ENCODE assay signal across 15 cellular contexts in genomic region chr4:83510442-83510841, GRCh38. TPM values are rescaled to one million over a fixed set of nuclear protein-coding genes. Genes with fewer than 3 reads are reported as not detected.
DNase-seq lines count a peak whose midpoint lies in the region; ATAC-seq and TF ChIP-seq lines count a peak whose summit lies in the region.
"Had no signal": no experiment of that assay in that cellular context is flagged by ENCODE, and none has a peak within 500 bp of the region (broad histone marks: within the 10 kb centered on the region; RNA-seq: fewer than 3 reads in every experiment).

No MANE protein-coding gene starts in this region.

- no peaks in the 10 kb centered on the region for H4K20me1 ChIP-seq in GM23338 (replicated peaks; ENCODE audit: insufficient read depth)
- no peaks in the 10 kb centered on the region for H4K20me1 ChIP-seq in KMS-11 (ENCODE audit: insufficient read depth)
- H4K20me1 ChIP-seq in smooth muscle cell (ENCODE audit: low read depth) = no peaks in the 10 kb centered on the region
- H4K20me1 ChIP-seq: BLaER1 treated with 17β-estradiol and CSF1 and Interleukin-3, amounts not matched to agents 10 nM and 100 nM had no signal

- no peaks in the 10 kb centered on the region for H3K36me3 Mint-ChIP-seq in GM23338 (ENCODE audit: low read depth)
- no peaks in the 10 kb centered on the region for H3K36me3 Mint-ChIP-seq in neural crest cell (ENCODE audit: low read depth)
- H3K36me3 Mint-ChIP-seq: CD4-positive, CD25-positive, alpha-beta regulatory T cell had no signal

- TF ChIP-seq POLR2A in esophagus squamous epithelium (IDR thresholded peaks at IDR 0.05) = no peak

- no peaks in the 10 kb centered on the region for H3K79me2 ChIP-seq in GM23338 (replicated peaks; ENCODE audit: insufficient read depth)
- no peaks in the 10 kb centered on the region for H3K79me2 ChIP-seq in KMS-11 (ENCODE audit: insufficient read depth, low read depth)
- H3K79me2 ChIP-seq in smooth muscle cell (ENCODE audit: low read depth) = no peaks in the 10 kb centered on the region

- WGBS in smooth muscle cell (ENCODE audit: low lambda C conversion rate) = 83% methylated on average over 4 of the region's 4 CpGs
- 75 to 86% methylated on average over 3 to 4 of the region's 4 CpGs for whole genome bisulfite sequencing in esophagus squamous epithelium, 2 donors

- H3K4me3 ChIP-seq in GM12865 (ENCODE audit: low read depth, low read length) = no peak overlapping the region
- no peak overlapping the region for H3K4me3 ChIP-seq in GM23338
- H3K4me3 ChIP-seq in KMS-11 (IDR thresholded peaks at IDR 0.05; ENCODE audit: insufficient read depth, low read depth, low read length) = no peak overlapping the region
- no peak overlapping the region for H3K4me3 ChIP-seq in smooth muscle cell
- H3K4me3 ChIP-seq in esophagus squamous epithelium = no peak overlapping the region
- H3K4me3 ChIP-seq: BLaER1 treated with 17β-estradiol and CSF1 and Interleukin-3, amounts not matched to agents 10 nM and 100 nM had no signal

- H3K4me1 ChIP-seq in GM23338 (ENCODE audit: insufficient read depth) = no peaks in the 10 kb centered on the region
- H3K4me1 ChIP-seq in KMS-11 (ENCODE audit: low read depth, poor library complexity, severe bottlenecking) = no peaks in the 10 kb centered on the region
- H3K4me1 ChIP-seq in smooth muscle cell (ENCODE audit: low read depth) = no peaks in the 10 kb centered on the region
- no peaks in the 10 kb centered on the region for H3K4me1 ChIP-seq in esophagus squamous epithelium
- H3K4me1 ChIP-seq: BLaER1 treated with 17β-estradiol and CSF1 and Interleukin-3, amounts not matched to agents 10 nM and 100 nM had no signal

- no peaks in the 10 kb centered on the region for H3K27me3 ChIP-seq in GM23338 (ENCODE audit: insufficient read depth)
- H3K27me3 ChIP-seq in KMS-11 (ENCODE audit: insufficient read depth, low read depth) = no peaks in the 10 kb centered on the region
- H3K27me3 ChIP-seq in smooth muscle cell (ENCODE audit: low read depth) = no peaks in the 10 kb centered on the region
- H3K27me3 ChIP-seq in esophagus squamous epithelium = no peaks in the 10 kb centered on the region
- H3K27me3 ChIP-seq: BLaER1 treated with 17β-estradiol and CSF1 and Interleukin-3, amounts not matched to agents 10 nM and 100 nM had no signal

- H3K36me3 ChIP-seq in GM23338 (ENCODE audit: insufficient read depth) (no peaks in the 10 kb centered on the region), KMS-11 (ENCODE audit: insufficient read depth) (no peaks in the 10 kb centered on the region), smooth muscle cell (ENCODE audit: low read depth) (no peaks in the 10 kb centered on the region), esophagus squamous epithelium (no peaks in the 10 kb centered on the region)
- H3K36me3 ChIP-seq: BLaER1 treated with 17β-estradiol and CSF1 and Interleukin-3, amounts not matched to agents 10 nM and 100 nM had no signal

- H3K4me1 Mint-ChIP-seq in GM23338 = no peaks in the 10 kb centered on the region
- H3K4me1 Mint-ChIP-seq in neural crest cell = no peaks in the 10 kb centered on the region

- DNase-seq in GM12865 (ENCODE audit: low read depth) (peak; percentile 30), GM23338 (ENCODE audit: low spot score) (no peak), neural crest cell (ENCODE audit: low read depth, low spot score) (no peak), smooth muscle cell (lab: John Stamatoyannopoulos, UW; ENCODE audit: unreplicated experiment) (no peak), esophagus squamous epithelium (lab: John Stamatoyannopoulos, UW) (no peak), NCI-H2196 (lab: John Stamatoyannopoulos, UW; ENCODE audit: unreplicated experiment) (no peak)
- DNase-seq: ACHN; CD4-positive, CD25-positive, alpha-beta regulatory T cell; DMS53; GF-D8; HCEC 1CT; HFFc6 had no signal

- H3F3A ChIP-seq in GM23338 (replicated peaks; ENCODE audit: low read depth) (no peaks in the 10 kb centered on the region), smooth muscle cell (ENCODE audit: low read depth) (no peaks in the 10 kb centered on the region)

- no peak for ATAC-seq in GM23338
- ATAC-seq: HepG2 had no signal

- H3K4me3 Mint-ChIP-seq in GM23338 = no peak overlapping the region
- no peak overlapping the region for H3K4me3 Mint-ChIP-seq in neural crest cell
- H3K4me3 Mint-ChIP-seq: CD4-positive, CD25-positive, alpha-beta regulatory T cell; HFFc6 had no signal

- H3K27ac Mint-ChIP-seq in GM23338 (no peak overlapping the region), neural crest cell (ENCODE audit: unreplicated experiment) (peak overlapping the region; percentile 57)
- H3K27ac Mint-ChIP-seq: CD4-positive, CD25-positive, alpha-beta regulatory T cell; HFFc6 had no signal

- H3K4me2 ChIP-seq in GM23338 (no peak overlapping the region), KMS-11 (no peak overlapping the region), smooth muscle cell (no peak overlapping the region)
- H3K4me2 ChIP-seq: BLaER1 treated with 17β-estradiol and CSF1 and Interleukin-3, amounts not matched to agents 10 nM and 100 nM had no signal

- H2AFZ ChIP-seq in GM23338 (peak overlapping the region; percentile 57; the same call in 1 of the 2 replicates), KMS-11 (ENCODE audit: low read depth) (0 out of 2 replicates have a peak overlapping the region, but pooled peaks have one; percentile 24), smooth muscle cell (ENCODE audit: low read depth) (no peak overlapping the region)

- no peaks in the 10 kb centered on the region for H3K9me3 ChIP-seq in smooth muscle cell (replicated peaks; ENCODE audit: low read depth)
- H3K9me3 ChIP-seq in esophagus squamous epithelium = no peaks in the 10 kb centered on the region

- TF ChIP-seq CTCF in GM12865 (IDR thresholded peaks at IDR 0.05; ENCODE audit: insufficient read depth, low read depth, low read length, missing control alignments) = no peak
- no peak for TF ChIP-seq CTCF in GM23338 (conservative IDR thresholded peaks at IDR 0.05; ENCODE audit: low read depth in 2 of 2)
- TF ChIP-seq CTCF in KMS-11 (conservative IDR thresholded peaks at IDR 0.05; ENCODE audit: low read depth, low read length) = no peak
- no peak for TF ChIP-seq CTCF in neural crest cell (conservative IDR thresholded peaks at IDR 0.05)
- TF ChIP-seq CTCF in smooth muscle cell (IDR thresholded peaks at IDR 0.05; ENCODE audit: borderline replicate concordance, insufficient read depth, poor library complexity, severe bottlenecking) = no peak
- TF ChIP-seq CTCF in esophagus squamous epithelium (IDR thresholded peaks at IDR 0.05) = no peak

- no peak overlapping the region for H3K27ac ChIP-seq in GM23338 (ENCODE audit: low read depth)
- H3K27ac ChIP-seq in KMS-11 = no peak overlapping the region
- H3K27ac ChIP-seq in smooth muscle cell (ENCODE audit: low read depth) = no peak overlapping the region
- no peak overlapping the region for H3K27ac ChIP-seq in esophagus squamous epithelium
- H3K27ac ChIP-seq: BLaER1 treated with 17β-estradiol and CSF1 and Interleukin-3, amounts not matched to agents 10 nM and 100 nM had no signal

- intact Hi-C loops in esophagus squamous epithelium (cut with DNase I) = no loop called here

- H3K9me2 ChIP-seq in GM23338 (ENCODE audit: insufficient read depth) = peaks cover 5% of the 10 kb centered on the region; the same call in 1 of the 2 replicates

- H3K9me3 Mint-ChIP-seq in GM23338 = no peaks in the 10 kb centered on the region
- H3K9me3 Mint-ChIP-seq in neural crest cell = peaks cover 7% of the 10 kb centered on the region
- H3K9me3 Mint-ChIP-seq: HFFc6 had no signal

- peaks cover 4% of the 10 kb centered on the region for H3K27me3 Mint-ChIP-seq in GM23338 (ENCODE audit: insufficient read depth, low read depth, poor library complexity)
- no peaks in the 10 kb centered on the region for H3K27me3 Mint-ChIP-seq in neural crest cell (ENCODE audit: low read depth)
- H3K27me3 Mint-ChIP-seq: CD4-positive, CD25-positive, alpha-beta regulatory T cell had no signal

- H3K9ac ChIP-seq in KMS-11 = no peak overlapping the region
- H3K9ac ChIP-seq in smooth muscle cell (ENCODE audit: low read depth) = no peak overlapping the region
- H3K9ac ChIP-seq: BLaER1 treated with 17β-estradiol and CSF1 and Interleukin-3, amounts not matched to agents 10 nM and 100 nM had no signal

TF ChIP-seq in GM23338, 12 proteins besides CTCF, POLR2A, EP300 and RAD21 (continues in another document):
- TF ChIP-seq ZNF114 (CRISPR knock-in tag; IDR thresholded peaks at IDR 0.05) (no peak), ZNF331 (CRISPR knock-in tag; IDR thresholded peaks at IDR 0.05; ENCODE audit: low read depth) (no peak), POLR2AphosphoS5 (IDR thresholded peaks at IDR 0.05; ENCODE audit: low read depth) (no peak)

RNA-seq across cellular contexts. Expression of gene GPAT3, which starts 25.5 kb away (rescaled TPM):
- 2.0 and 5.7 TPM in 2 replicates for total RNA-seq in GM23338 (2014; rRNA removed; shearing (Covaris generic))
- polyA plus RNA-seq in GM23338 (2016; fragmentation: Nextera tagmentation; extraction: Ambion mirVana) (0.77 and 1.2 TPM in 2 replicates), smooth muscle cell (0.67 and 1.1 TPM in 2 replicates)
- total RNA-seq in neural crest cell (not detected in 2 replicates), smooth muscle cell (0.27 and 0.31 TPM in 2 replicates), esophagus squamous epithelium (1 to 10 TPM; 3.3 to 7.2 (median 4.2) TPM)

RNA-seq across cellular contexts. Expression of gene ABRAXAS1, which starts 25.5 kb away (rescaled TPM):
- 25.2 and 26.8 TPM in 2 replicates for total RNA-seq in GM23338 (2014; rRNA removed; shearing (Covaris generic))
- 5.7 and 8.0 TPM in 2 replicates for polyA plus RNA-seq in GM23338 (2016; fragmentation: Nextera tagmentation; extraction: Ambion mirVana)
- total RNA-seq in neural crest cell = 25.9 and 30.9 TPM in 2 replicates
- 10.1 and 12.4 TPM in 2 replicates for total RNA-seq in smooth muscle cell
- 1.5 and 2.5 TPM in 2 replicates for polyA plus RNA-seq in smooth muscle cell
- 1 to 10 TPM; 3.1 to 9.0 (median 6.1) TPM for total RNA-seq in esophagus squamous epithelium

RNA-seq across cellular contexts. Expression of gene MRPS18C, which starts 54.6 kb away (rescaled TPM):
- 26.8 and 40.6 TPM in 2 replicates for total RNA-seq in GM23338 (2014; rRNA removed; shearing (Covaris generic))
- polyA plus RNA-seq in GM23338 (2016; fragmentation: Nextera tagmentation; extraction: Ambion mirVana) = 172 and 197 TPM in 2 replicates
- 49.3 and 56.8 TPM in 2 replicates for total RNA-seq in neural crest cell
- total RNA-seq in smooth muscle cell = 24.2 and 39.6 TPM in 2 replicates
- polyA plus RNA-seq in smooth muscle cell = 121 and 128 TPM in 2 replicates
- total RNA-seq in esophagus squamous epithelium = 10 to 100 TPM; 18.4 to 24.6 (median 22.5) TPM

RNA-seq across cellular contexts. Expression of gene HELQ, which starts 54.8 kb away (rescaled TPM):
- total RNA-seq in GM23338 (2014; rRNA removed; shearing (Covaris generic)) = 6.8 and 8.1 TPM in 2 replicates
- polyA plus RNA-seq in GM23338 (2016; fragmentation: Nextera tagmentation; extraction: Ambion mirVana) (4.3 and 6.8 TPM in 2 replicates), smooth muscle cell (6.1 and 6.7 TPM in 2 replicates)
- total RNA-seq in neural crest cell (14.0 and 15.7 TPM in 2 replicates), smooth muscle cell (5.7 and 10.2 TPM in 2 replicates), esophagus squamous epithelium (10 to 100 TPM in 2 of 4 donors, 1 to 10 TPM in 2; 5.0 to 19.8 (median 12.4) TPM)
